16 cellular contexts compared by ENCODE assay signal in genomic region chr1:229110986-229111385, GRCh38.
A peak's percentile ranks its signal among the peaks of the same experiment; 100 is the strongest.
DNase-seq lines count a peak whose midpoint lies in the region; TF ChIP-seq lines count a peak whose summit lies in the region.
"Had no signal": no experiment of that assay in that cellular context is flagged by ENCODE, and none has a peak within 500 bp of the region (broad histone marks: within the 10 kb centered on the region; RNA-seq: fewer than 3 reads in every experiment).

No MANE protein-coding gene starts in this region.

- H3K27ac Mint-ChIP-seq in dendritic cell treated with granulocyte-macrophage colony-stimulating factor and Interleukin-4, amounts not matched to agents 40 ng/mL and 50 ng/mL, for 4 days = peak overlapping the region; percentile 12
- H3K27ac Mint-ChIP-seq: CD4-positive, alpha-beta T cell had no signal

- H3K4me3 ChIP-seq in muscle layer of colon (ENCODE audit: low read depth in 1 of 2, low read length in 2 of 2) (no peak overlapping the region), sigmoid colon (no peak overlapping the region)
- H3K4me3 ChIP-seq: GM12878, GM23248, HAP-1 had no signal

- intact Hi-C loops in dendritic cell treated with granulocyte-macrophage colony-stimulating factor and Interleukin-4, amounts not matched to agents 40 ng/mL and 50 ng/mL, for 4 days (cut with micrococcal nuclease) = no loop called here
- intact Hi-C loops in sigmoid colon (cut with DNase I) = loop anchor here (5.0 kb wide), 2 partner anchors 109 to 124 kb away; no protein-coding TSS in a partner anchor

- no peaks in the 10 kb centered on the region for H3K36me3 ChIP-seq in muscle layer of colon (ENCODE audit: insufficient read depth, low read length)
- no peaks in the 10 kb centered on the region for H3K36me3 ChIP-seq in sigmoid colon
- H3K36me3 ChIP-seq: BE2C, HAP-1 had no signal

- H3K9me3 ChIP-seq in muscle layer of colon (ENCODE audit: low read length) (no peaks in the 10 kb centered on the region), sigmoid colon (no peaks in the 10 kb centered on the region)
- H3K9me3 ChIP-seq: BE2C, Caco-2, HAP-1 had no signal

- H3K4me1 ChIP-seq in muscle layer of colon (ENCODE audit: insufficient read depth, low read length) (peaks cover 72% of the 10 kb centered on the region), sigmoid colon (peaks cover 0 to 83% (median 52%) of the 10 kb centered on the region in 4 donors)
- H3K4me1 ChIP-seq: HAP-1 had no signal

- no peaks in the 10 kb centered on the region for H3K9me3 Mint-ChIP-seq in dendritic cell treated with granulocyte-macrophage colony-stimulating factor and Interleukin-4, amounts not matched to agents 40 ng/mL and 50 ng/mL, for 4 days
- H3K9me3 Mint-ChIP-seq: CD4-positive, alpha-beta T cell had no signal

- H3K4me1 Mint-ChIP-seq in dendritic cell treated with granulocyte-macrophage colony-stimulating factor and Interleukin-4, amounts not matched to agents 40 ng/mL and 50 ng/mL, for 4 days (ENCODE audit: low read depth) = peaks cover 36% of the 10 kb centered on the region

- WGBS in sigmoid colon, 2 donors = 86 to 94% methylated on average over 1 of the region's 1 CpG

- DNase-seq in sigmoid colon (peak; percentile 26), GDM1 (lab: John Stamatoyannopoulos, UW) (no peak), G401 (ENCODE audit: low spot score) (no peak), DMS53 (lab: John Stamatoyannopoulos, UW) (no peak)
- no peak for DNase-seq in stimulated activated CD4-positive, alpha-beta T cell treated with anti-CD3 and anti-CD28 coated beads, Interleukin-2, amount 100 ng/mL, for 24 hours
- DNase-seq: ACHN; BE2C; Caco-2; CD4-positive, alpha-beta T cell; DMS79; GM23248 had no signal

- TF ChIP-seq EP300 in sigmoid colon (IDR thresholded peaks at IDR 0.05) = no peak

- no peak overlapping the region for H3K9ac ChIP-seq in muscle layer of colon (ENCODE audit: low read length)
- H3K9ac ChIP-seq: GM23248 had no signal

- no peak for TF ChIP-seq POLR2A in sigmoid colon (IDR thresholded peaks at IDR 0.05)

- H3K27me3 Mint-ChIP-seq in dendritic cell treated with granulocyte-macrophage colony-stimulating factor and Interleukin-4, amounts not matched to agents 40 ng/mL and 50 ng/mL, for 4 days = peaks cover 28% of the 10 kb centered on the region
- H3K27me3 Mint-ChIP-seq: CD4-positive, alpha-beta T cell had no signal

- in situ Hi-C loops in G401 (cut with HindIII; ENCODE audit: low sequenced_read_pairs) = no loop called here

- TF ChIP-seq CTCF in sigmoid colon (IDR thresholded peaks at IDR 0.05) = no peak

- no peaks in the 10 kb centered on the region for H3K36me3 Mint-ChIP-seq in dendritic cell treated with granulocyte-macrophage colony-stimulating factor and Interleukin-4, amounts not matched to agents 40 ng/mL and 50 ng/mL, for 4 days (ENCODE audit: low read depth)

- no peak overlapping the region for H3K4me3 Mint-ChIP-seq in dendritic cell treated with granulocyte-macrophage colony-stimulating factor and Interleukin-4, amounts not matched to agents 40 ng/mL and 50 ng/mL, for 4 days
- H3K4me3 Mint-ChIP-seq: CD4-positive, alpha-beta T cell had no signal

- no peaks in the 10 kb centered on the region for H3K27me3 ChIP-seq in muscle layer of colon (ENCODE audit: control insufficient read depth in 1 of 2, insufficient read depth in 2 of 2, low read length in 2 of 2)
- no peaks in the 10 kb centered on the region for H3K27me3 ChIP-seq in sigmoid colon
- H3K27me3 ChIP-seq: BE2C had no signal

- peak overlapping the region; percentile 42 for H3K27ac ChIP-seq in muscle layer of colon (ENCODE audit: low read depth, low read length)
- peak overlapping the region in 2 of 4 donors; percentile 0 to 83 for H3K27ac ChIP-seq in sigmoid colon
- H3K27ac ChIP-seq: C4-2B, GM23248 had no signal
